ENCODE assay signal across 8 cellular contexts in the genomic region with DNA sequence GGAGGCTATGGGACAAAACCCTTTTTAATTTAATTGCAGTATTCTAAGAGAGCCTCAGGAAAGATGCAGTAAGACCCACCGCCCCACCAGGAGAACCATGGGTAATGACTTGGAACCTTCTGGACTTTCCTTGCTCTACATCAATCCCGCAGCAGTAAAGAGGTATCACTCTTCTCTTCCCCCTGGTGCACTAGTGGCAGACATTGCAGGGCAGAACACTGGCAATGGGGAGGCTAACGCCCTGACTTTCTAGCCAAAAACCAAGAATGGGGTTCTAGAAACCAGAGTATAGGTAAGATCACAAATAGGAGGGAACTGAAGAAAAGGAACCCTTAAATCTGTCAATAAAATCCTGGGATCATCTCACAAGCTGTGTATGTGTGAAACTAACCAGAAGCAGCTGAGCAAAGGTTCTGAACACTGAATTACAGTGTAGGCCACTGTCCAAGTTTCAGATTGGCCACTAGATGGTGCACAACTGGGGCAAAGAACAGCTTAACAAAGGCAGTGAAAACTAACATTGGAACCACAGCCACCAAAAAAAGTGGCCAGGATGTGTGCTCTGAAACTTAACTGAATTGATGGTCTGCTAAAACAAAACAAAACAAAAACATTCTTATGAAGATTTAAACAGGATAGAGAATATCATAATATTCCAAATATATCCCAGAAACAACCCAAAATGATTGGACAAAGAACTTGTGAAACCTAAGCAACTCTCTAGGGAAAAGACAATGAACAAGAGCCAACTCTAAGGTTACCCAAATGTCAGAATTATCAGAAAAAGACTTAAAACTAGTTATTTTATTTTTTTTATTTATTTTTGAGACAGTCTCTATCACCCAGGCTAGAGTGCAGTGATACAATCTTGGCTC. TPM values are rescaled to one million over a fixed set of nuclear protein-coding genes. Genes with fewer than 3 reads are reported as not detected.
DNase-seq lines count a peak whose midpoint lies in the region; ATAC-seq and TF ChIP-seq lines count a peak whose summit lies in the region.

No MANE protein-coding gene starts in this region.

- H3K36me3 ChIP-seq in DND-41 (ENCODE audit: insufficient read depth, low read length) = peaks cover 58% of the 10 kb centered on the region

- peaks cover 19% of the 10 kb centered on the region for H3K4me1 Mint-ChIP-seq in WTC11

- no peak overlapping the region for H3K9ac ChIP-seq in DND-41 (ENCODE audit: low read depth, low read length)

- no peaks in the 10 kb centered on the region; the same call in 1 of the 2 replicates for H3K4me1 ChIP-seq in DND-41 (ENCODE audit: insufficient read depth, low read length)

- H3K4me3 ChIP-seq in DND-41 (ENCODE audit: low read depth in 1 of 2, low read length in 2 of 2) (no peak overlapping the region), fibroblast of villous mesenchyme (ENCODE audit: low read depth, low read length) (no peak overlapping the region)

- no peaks in the 10 kb centered on the region for H3K27me3 Mint-ChIP-seq in WTC11 (ENCODE audit: low read depth)

- intact Hi-C loops in sciatic nerve (cut with DNase I) = no loop called here

- peak overlapping the region; percentile 79 for H3K27ac Mint-ChIP-seq in WTC11

- POLR2A ChIA-PET in WTC11 (lab: Charles Lee) = interaction anchor here (1.3 kb wide), 1 partner anchor 89 kb away, joined by 5 read pairs; the partner anchor contains the start of gene ANKRD34B

- H3K4me2 ChIP-seq in DND-41 (ENCODE audit: insufficient read depth, low read length) = no peak overlapping the region

- no peak overlapping the region for H3K27ac ChIP-seq in DND-41 (ENCODE audit: low read length)

- no peak overlapping the region for H2AFZ ChIP-seq in DND-41 (ENCODE audit: low read depth, low read length)

- H3K9me3 ChIP-seq in DND-41 (ENCODE audit: insufficient read depth, low read length, severe bottlenecking) = peaks cover 23% of the 10 kb centered on the region

- peak; percentile 72 for TF ChIP-seq CTCF in DND-41 (IDR thresholded peaks at IDR 0.05; ENCODE audit: borderline replicate concordance, extremely low read depth, low read length, poor library complexity, severe bottlenecking)
- TF ChIP-seq CTCF in WTC11 (IDR thresholded peaks at IDR 0.05) = peak; percentile 42; the same call in 1 of the 2 replicates
- TF ChIP-seq CTCF in fibroblast of villous mesenchyme (IDR thresholded peaks at IDR 0.05; ENCODE audit: insufficient read depth, low read depth, low read length) = peak; percentile 91

- H3K36me3 Mint-ChIP-seq in WTC11 = peaks cover 48% of the 10 kb centered on the region

- H3K9me3 Mint-ChIP-seq in WTC11 = peaks cover 28% of the 10 kb centered on the region

- H3K4me3 Mint-ChIP-seq in WTC11 = no peak overlapping the region

- H3K27me3 ChIP-seq in DND-41 (ENCODE audit: insufficient read depth, low read length, poor library complexity) = no peaks in the 10 kb centered on the region

- H3K79me2 ChIP-seq in DND-41 (ENCODE audit: insufficient read depth, low read length) = no peaks in the 10 kb centered on the region

- DNase-seq in DND-41 = peak; percentile 37
- DNase-seq in NCI-H1694 treated with DMSO at 0.1 percent for 48 hours (lab: John Stamatoyannopoulos, UW) = peak; percentile 67
- DNase-seq in WTC11 (ENCODE audit: low spot score) = peak; percentile 34
- peak; percentile 66 for DNase-seq in fibroblast of villous mesenchyme (ENCODE audit: low read depth)
- no peak for DNase-seq in sciatic nerve (ENCODE audit: low spot score)

- H4K20me1 ChIP-seq in DND-41 (ENCODE audit: insufficient read depth, low read length) = no peaks in the 10 kb centered on the region

- CTCF ChIA-PET in WTC11 (lab: Charles Lee) = interaction anchor here (0.6 to 2.2 kb wide), 15 partner anchors 11 to 191 kb away, joined by 3 to 17 read pairs (median 4); partner anchors contain the start of genes ANKRD34B, DHFR, MSH3 and ZFYVE16

- peak; percentile 76 for ATAC-seq in DND-41 (ENCODE audit: insufficient read depth, low read depth)
- ATAC-seq in GM21529 (IDR thresholded peaks at IDR 0.05; ENCODE audit: unreplicated experiment) = peak; percentile 68
- peak; percentile 90 for ATAC-seq in WTC11
- peak; percentile 62 for ATAC-seq in sciatic nerve
- ATAC-seq in HG03571 (IDR thresholded peaks at IDR 0.05; ENCODE audit: unreplicated experiment) = no peak
- no peak for ATAC-seq in HG03025 (IDR thresholded peaks at IDR 0.05; ENCODE audit: low FRiP score, unreplicated experiment)

TF ChIP-seq in WTC11, 78 proteins besides CTCF, POLR2A, EP300 and RAD21:
- TF ChIP-seq, protein P1, sequence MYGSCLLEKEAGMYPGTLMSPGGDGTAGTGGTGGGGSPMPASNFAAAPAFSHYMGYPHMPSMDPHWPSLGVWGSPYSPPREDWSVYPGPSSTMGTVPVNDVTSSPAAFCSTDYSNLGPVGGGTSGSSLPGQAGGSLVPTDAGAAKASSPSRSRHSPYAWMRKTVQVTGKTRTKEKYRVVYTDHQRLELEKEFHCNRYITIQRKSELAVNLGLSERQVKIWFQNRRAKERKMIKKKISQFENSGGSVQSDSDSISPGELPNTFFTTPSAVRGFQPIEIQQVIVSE (CRISPR knock-in tag; IDR thresholded peaks at IDR 0.05; ENCODE audit: borderline replicate concordance) = no peak
- TF ChIP-seq FOXP1 (CRISPR knock-in tag; IDR thresholded peaks at IDR 0.05; ENCODE audit: borderline replicate concordance) = no peak
- TF ChIP-seq NFE2L1 (CRISPR knock-in tag; IDR thresholded peaks at IDR 0.05) = no peak
- no peak for TF ChIP-seq USF2 (CRISPR knock-in tag; IDR thresholded peaks at IDR 0.05)
- TF ChIP-seq FOXK1 (CRISPR knock-in tag; IDR thresholded peaks at IDR 0.05) = no peak
- no peak for TF ChIP-seq GRHL2 (CRISPR knock-in tag; IDR thresholded peaks at IDR 0.05; ENCODE audit: insufficient replicate concordance, severe bottlenecking)
- TF ChIP-seq, protein P2, sequence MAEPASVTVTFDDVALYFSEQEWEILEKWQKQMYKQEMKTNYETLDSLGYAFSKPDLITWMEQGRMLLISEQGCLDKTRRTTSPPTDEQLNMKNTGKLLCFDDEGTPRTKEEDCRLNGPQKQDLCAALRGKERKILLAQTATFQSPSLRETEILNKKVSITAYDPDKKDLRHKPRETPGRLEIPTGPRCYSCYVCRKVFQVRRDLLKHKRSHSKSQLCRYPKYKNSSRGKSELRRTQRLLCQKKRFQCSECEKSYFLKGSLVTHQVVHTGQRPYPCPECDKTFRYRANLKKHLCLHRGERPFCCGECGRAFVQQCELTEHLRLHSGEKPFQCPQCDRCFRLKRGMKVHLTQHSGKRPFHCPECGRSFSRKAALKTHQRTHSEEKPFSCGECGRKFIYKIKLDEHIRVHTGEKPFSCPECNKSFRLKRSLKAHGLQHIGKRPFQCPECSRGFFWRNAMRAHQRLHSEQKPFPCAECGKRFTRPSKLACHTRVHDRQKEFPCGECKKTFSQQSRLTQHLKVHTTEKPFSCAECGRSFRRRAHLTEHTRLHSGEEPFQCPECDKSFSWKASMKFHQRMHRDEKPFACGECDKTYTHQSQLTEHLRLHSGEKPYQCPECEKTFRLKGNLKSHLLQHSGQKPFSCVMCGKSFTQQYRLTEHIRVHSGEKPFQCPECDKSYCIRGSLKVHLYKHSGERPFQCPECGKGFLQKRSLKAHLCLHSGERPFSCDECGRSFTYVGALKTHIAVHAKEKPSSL (CRISPR knock-in tag; conservative IDR thresholded peaks at IDR 0.05) = no peak
- no peak for TF ChIP-seq EMX1 (CRISPR knock-in tag; IDR thresholded peaks at IDR 0.05)
- TF ChIP-seq, protein P3, sequence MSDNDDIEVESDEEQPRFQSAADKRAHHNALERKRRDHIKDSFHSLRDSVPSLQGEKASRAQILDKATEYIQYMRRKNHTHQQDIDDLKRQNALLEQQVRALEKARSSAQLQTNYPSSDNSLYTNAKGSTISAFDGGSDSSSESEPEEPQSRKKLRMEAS (CRISPR knock-in tag; IDR thresholded peaks at IDR 0.05) = no peak
- no peak for TF ChIP-seq RELA (CRISPR knock-in tag; IDR thresholded peaks at IDR 0.05; ENCODE audit: borderline replicate concordance)
- no peak for TF ChIP-seq ZNF232 (CRISPR knock-in tag; IDR thresholded peaks at IDR 0.05)
- no peak for TF ChIP-seq HMGA2 (CRISPR knock-in tag; IDR thresholded peaks at IDR 0.05)
- TF ChIP-seq SMAD3 (CRISPR knock-in tag; IDR thresholded peaks at IDR 0.05; ENCODE audit: borderline replicate concordance) = no peak
- TF ChIP-seq, protein P4, sequence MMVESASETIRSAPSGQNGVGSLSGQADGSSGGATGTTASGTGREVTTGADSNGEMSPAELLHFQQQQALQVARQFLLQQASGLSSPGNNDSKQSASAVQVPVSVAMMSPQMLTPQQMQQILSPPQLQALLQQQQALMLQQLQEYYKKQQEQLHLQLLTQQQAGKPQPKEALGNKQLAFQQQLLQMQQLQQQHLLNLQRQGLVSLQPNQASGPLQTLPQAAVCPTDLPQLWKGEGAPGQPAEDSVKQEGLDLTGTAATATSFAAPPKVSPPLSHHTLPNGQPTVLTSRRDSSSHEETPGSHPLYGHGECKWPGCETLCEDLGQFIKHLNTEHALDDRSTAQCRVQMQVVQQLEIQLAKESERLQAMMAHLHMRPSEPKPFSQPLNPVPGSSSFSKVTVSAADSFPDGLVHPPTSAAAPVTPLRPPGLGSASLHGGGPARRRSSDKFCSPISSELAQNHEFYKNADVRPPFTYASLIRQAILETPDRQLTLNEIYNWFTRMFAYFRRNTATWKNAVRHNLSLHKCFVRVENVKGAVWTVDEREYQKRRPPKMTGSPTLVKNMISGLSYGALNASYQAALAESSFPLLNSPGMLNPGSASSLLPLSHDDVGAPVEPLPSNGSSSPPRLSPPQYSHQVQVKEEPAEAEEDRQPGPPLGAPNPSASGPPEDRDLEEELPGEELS (CRISPR knock-in tag; IDR thresholded peaks at IDR 0.05) = no peak
- TF ChIP-seq ELF4 (CRISPR knock-in tag; IDR thresholded peaks at IDR 0.05; ENCODE audit: low read depth) = no peak
- no peak for TF ChIP-seq ZMAT4 (CRISPR knock-in tag; IDR thresholded peaks at IDR 0.05)

RNA-seq across cellular contexts. Expression of gene FAM151B, which starts 6.6 kb away (rescaled TPM):
- total RNA-seq in WTC11 (2021) = 0.48 to 0.94 TPM (median 0.62 TPM) in 3 replicates
- total RNA-seq in fibroblast of villous mesenchyme = 8.6 and 8.7 TPM in 2 replicates
- 3.9 TPM for total RNA-seq in sciatic nerve

Comparison
In these comparisons a context has a peak if more than half of its experiments do, and no peak if none do; other contexts are left out.
1. ATAC-seq: peak in DND-41 (single experiment), GM21529 (single experiment), WTC11 (single experiment) and sciatic nerve (single experiment); none in HG03571 (single experiment) and HG03025 (single experiment).
2. Peak in every context shown above with its lines, with median percentiles within 50 percentile points of each other: CTCF ChIP-seq.